Comparison of ENCODE assay signal across 15 cellular contexts in the genomic region with DNA sequence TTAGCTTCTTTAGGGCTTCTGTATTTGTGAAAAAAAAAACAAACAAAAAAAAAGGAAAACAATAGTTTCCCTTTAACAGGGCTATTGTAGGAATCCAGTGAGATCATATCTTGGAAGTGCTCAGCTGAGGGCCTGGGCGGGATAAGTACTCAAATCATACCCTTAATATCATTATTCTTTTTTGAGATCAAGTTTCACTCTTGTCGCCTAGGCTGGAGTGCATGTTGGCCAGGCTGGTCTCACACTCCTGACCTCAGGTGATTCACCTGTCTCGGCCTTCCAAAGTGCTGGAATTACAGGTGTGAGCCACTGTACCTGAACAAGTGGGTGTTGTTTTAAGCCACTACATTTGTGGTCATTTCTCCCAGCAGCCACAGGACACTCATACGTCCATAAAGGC.
DNase-seq lines count a peak whose midpoint lies in the region; ATAC-seq and TF ChIP-seq lines count a peak whose summit lies in the region.
"Had no signal": no experiment of that assay in that cellular context is flagged by ENCODE, and none has a peak within 500 bp of the region (broad histone marks: within the 10 kb centered on the region; RNA-seq: fewer than 3 reads in every experiment).

No MANE protein-coding gene starts in this region.

- H3K4me3 Mint-ChIP-seq in endothelial cell (ENCODE audit: unreplicated experiment): no peak overlapping the region
- H3K4me3 Mint-ChIP-seq: CD14-positive monocyte; CD8-positive, alpha-beta T cell had no signal

- H3K9me3 Mint-ChIP-seq in endothelial cell (ENCODE audit: unreplicated experiment): no peaks in the 10 kb centered on the region
- H3K9me3 Mint-ChIP-seq: CD8-positive, alpha-beta T cell had no signal

- no peak for TF ChIP-seq CTCF in heart right ventricle (IDR thresholded peaks at IDR 0.05)
- no peak for TF ChIP-seq CTCF in psoas muscle (IDR thresholded peaks at IDR 0.05)
- TF ChIP-seq CTCF in endothelial cell (IDR thresholded peaks at IDR 0.05; ENCODE audit: unreplicated experiment): no peak

- intact Hi-C loops in heart right ventricle (cut with DNase I): no loop called here
- intact Hi-C loops in left ventricle myocardium superior (cut with micrococcal nuclease): no loop called here
- intact Hi-C loops in psoas muscle (cut with DNase I): no loop called here

- ATAC-seq in heart right ventricle: peak in 4 of 8 donors; percentile 15 to 38 (median 21)
- ATAC-seq in left ventricle myocardium superior: no peak
- no peak for ATAC-seq in psoas muscle
- ATAC-seq: CD8-positive, alpha-beta T cell had no signal

- H3K4me3 ChIP-seq in heart right ventricle: no peak overlapping the region
- no peak overlapping the region for H3K4me3 ChIP-seq in psoas muscle
- H3K4me3 ChIP-seq: HAP-1 had no signal

- H3K27ac ChIP-seq in heart right ventricle: peak overlapping the region; percentile 12 to 86 (median 76)
- H3K27ac ChIP-seq in psoas muscle: peak overlapping the region; percentile 32
- H3K27ac ChIP-seq: 22Rv1 had no signal

- H3K4me1 ChIP-seq in heart right ventricle: peaks cover 8 to 54% (median 36%) of the 10 kb centered on the region in 9 donors
- H3K4me1 ChIP-seq in psoas muscle: peaks cover 33% of the 10 kb centered on the region
- H3K4me1 ChIP-seq: HAP-1 had no signal

- no peaks in the 10 kb centered on the region for H3K27me3 Mint-ChIP-seq in endothelial cell (ENCODE audit: unreplicated experiment)

- H3K4me1 Mint-ChIP-seq in endothelial cell (ENCODE audit: unreplicated experiment): peaks cover 4% of the 10 kb centered on the region
- H3K4me1 Mint-ChIP-seq: CD14-positive monocyte had no signal

- H3K9me3 ChIP-seq in heart right ventricle (no peaks in the 10 kb centered on the region), psoas muscle (no peaks in the 10 kb centered on the region)
- H3K9me3 ChIP-seq: HAP-1 had no signal

- WGBS in heart right ventricle, 2 donors: 39 to 43% methylated on average over 4 of the region's 4 CpGs
- 42 to 64% (median 51%) methylated on average over 4 of the region's 4 CpGs for WGBS in psoas muscle, 3 donors

- H3K36me3 ChIP-seq in heart right ventricle: no peaks in the 10 kb centered on the region
- no peaks in the 10 kb centered on the region for H3K36me3 ChIP-seq in psoas muscle (ENCODE audit: insufficient read depth in 1 of 2, low read depth in 1 of 2)
- H3K36me3 ChIP-seq: HAP-1 had no signal

- DNase-seq in DMS53 (lab: John Stamatoyannopoulos, UW) (peak; percentile 5), DMS53 treated with DMSO at 0.1 percent for 48 hours (lab: John Stamatoyannopoulos, UW; ENCODE audit: unreplicated experiment) (no peak), heart right ventricle (no peak), left ventricle myocardium superior (no peak), dermis blood vessel endothelial cell (peak; percentile 36), psoas muscle (no peak), NCI-H2227 (lab: John Stamatoyannopoulos, UW; ENCODE audit: unreplicated experiment) (no peak), endothelial cell (ENCODE audit: low spot score) (no peak)
- DNase-seq: CD8-positive, alpha-beta T cell; COR-L47; DMS153; GF-D8 had no signal

- no peak overlapping the region for H3K27ac Mint-ChIP-seq in endothelial cell (ENCODE audit: unreplicated experiment)
- H3K27ac Mint-ChIP-seq: CD14-positive monocyte; CD8-positive, alpha-beta T cell had no signal

- no peaks in the 10 kb centered on the region for H3K27me3 ChIP-seq in heart right ventricle
- H3K27me3 ChIP-seq in psoas muscle (ENCODE audit: insufficient read depth in 3 of 3, low read length in 2 of 3): no peaks in the 10 kb centered on the region

- no peaks in the 10 kb centered on the region for H3K36me3 Mint-ChIP-seq in endothelial cell (ENCODE audit: low read depth, unreplicated experiment)
- H3K36me3 Mint-ChIP-seq: CD14-positive monocyte; CD8-positive, alpha-beta T cell had no signal

Comparison
In these comparisons a context has a peak if more than half of its experiments do, and no peak if none do; other contexts are left out.
1. DNase-seq: peak in DMS53 (single experiment) and dermis blood vessel endothelial cell (single experiment); none in DMS53 treated with DMSO at 0.1 percent for 48 hours (single experiment), heart right ventricle (0 of 2), left ventricle myocardium superior (single experiment), psoas muscle (0 of 2), NCI-H2227 (single experiment) and endothelial cell (single experiment).